10 cellular contexts compared by ENCODE assay signal in genomic region chr3:5160926-5161858, GRCh38. TPM values are rescaled to one million over a fixed set of nuclear protein-coding genes. Genes with fewer than 3 reads are reported as not detected.
DNase-seq lines count a peak whose midpoint lies in the region; ATAC-seq, FAIRE-seq and TF ChIP-seq lines count a peak whose summit lies in the region.
"Had no signal": no experiment of that assay in that cellular context is flagged by ENCODE, and none has a peak within 500 bp of the region (broad histone marks: within the 10 kb centered on the region; RNA-seq: fewer than 3 reads in every experiment).

No MANE protein-coding gene starts in this region.

- TF ChIP-seq CTCF in left lung (IDR thresholded peaks at IDR 0.05), result no peak

- peaks cover 62% of the 10 kb centered on the region for H4K20me1 ChIP-seq in BLaER1

- intact Hi-C loops in left lung (cut with DNase I), result no loop called here

- TF ChIP-seq POLR2A in GM12891 (IDR thresholded peaks at IDR 0.05; ENCODE audit: low read depth, low read length), result no peak

- no peak overlapping the region for H3K9ac ChIP-seq in BLaER1

- H3K4me3 ChIP-seq in BLaER1 (no peak overlapping the region), left lung (no peak overlapping the region)

- peak overlapping the region; percentile 49 for H3K4me2 ChIP-seq in BLaER1

- peaks cover 25% of the 10 kb centered on the region for H3K4me1 Mint-ChIP-seq in T-helper 2 cell treated with Interferon-gamma antibody and Interleukin-4, amounts not matched to agents 5 μg/mL and 100 μg/mL, for 36 hours (ENCODE audit: low read depth)

- H3K27me3 Mint-ChIP-seq in T-helper 2 cell treated with Interferon-gamma antibody and Interleukin-4, amounts not matched to agents 5 μg/mL and 100 μg/mL, for 36 hours (ENCODE audit: low read depth), result no peaks in the 10 kb centered on the region

- H3K27me3 ChIP-seq in BLaER1 (no peaks in the 10 kb centered on the region), left lung (no peaks in the 10 kb centered on the region)

- H3K27ac Mint-ChIP-seq in T-helper 2 cell treated with Interferon-gamma antibody and Interleukin-4, amounts not matched to agents 5 μg/mL and 100 μg/mL, for 36 hours, result peak overlapping the region; percentile 13

- ATAC-seq in left lung, result peak; percentile 88
- ATAC-seq in HG03565 (IDR thresholded peaks at IDR 0.05; ENCODE audit: unreplicated experiment), result no peak
- ATAC-seq: left colon had no signal

- H3K36me3 ChIP-seq in BLaER1 (peaks cover 33% of the 10 kb centered on the region), left lung (no peaks in the 10 kb centered on the region)

- no peak overlapping the region for H3K4me3 Mint-ChIP-seq in T-helper 2 cell treated with Interferon-gamma antibody and Interleukin-4, amounts not matched to agents 5 μg/mL and 100 μg/mL, for 36 hours

- H3K27ac ChIP-seq in BLaER1, result peak overlapping the region; percentile 37; the same call in 1 of the 2 replicates
- peak overlapping the region; percentile 31 to 63 for H3K27ac ChIP-seq in left lung

- no peaks in the 10 kb centered on the region for H3K9me3 ChIP-seq in BLaER1
- H3K9me3 ChIP-seq in left lung, result no peaks in the 10 kb centered on the region

- FAIRE-seq in GM12891 (lab: Jason Lieb, UNC) (peak; percentile 45), HTR-8/SVneo (lab: Jason Lieb, UNC) (no peak)

- DNase-seq in GM12891 (ENCODE audit: insufficient read length, low spot score) (no peak), left lung (no peak), HTR-8/SVneo (ENCODE audit: insufficient read length, low spot score) (no peak), superior temporal gyrus (ENCODE audit: extremely low spot score) (no peak), NCI-H1105 treated with DMSO at 0.1 percent for 48 hours (lab: John Stamatoyannopoulos, UW) (no peak)
- DNase-seq in T-helper 2 cell treated with Interferon-gamma antibody and Interleukin-4, amounts not matched to agents 5 μg/mL and 100 μg/mL, for 36 hours (ENCODE audit: low spot score), result peak; percentile 23
- DNase-seq: left colon, NCI-H2081 treated with DMSO at 0.1 percent for 48 hours had no signal

- no peaks in the 10 kb centered on the region for H3K9me3 Mint-ChIP-seq in T-helper 2 cell treated with Interferon-gamma antibody and Interleukin-4, amounts not matched to agents 5 μg/mL and 100 μg/mL, for 36 hours

- H3K36me3 Mint-ChIP-seq in T-helper 2 cell treated with Interferon-gamma antibody and Interleukin-4, amounts not matched to agents 5 μg/mL and 100 μg/mL, for 36 hours (ENCODE audit: low read depth), result peaks cover under 1% of the 10 kb centered on the region

- H3K4me1 ChIP-seq in BLaER1 (peaks cover 26% of the 10 kb centered on the region), left lung (peaks cover 0 to 57% of the 10 kb centered on the region in 2 donors)

TF ChIP-seq in GM12891, 5 proteins besides CTCF, POLR2A, EP300 and RAD21:
- TF ChIP-seq PAX5 (IDR thresholded peaks at IDR 0.05; ENCODE audit: insufficient read depth, low read length, severe bottlenecking), result no peak
- TF ChIP-seq TAF1 (IDR thresholded peaks at IDR 0.05; ENCODE audit: low read depth, low read length), result no peak
- no peak for TF ChIP-seq POLR2AphosphoS5 (IDR thresholded peaks at IDR 0.05; ENCODE audit: low read depth, low read length)
- no peak for TF ChIP-seq POU2F2 (IDR thresholded peaks at IDR 0.05; ENCODE audit: low read depth, low read length)
- TF ChIP-seq SPI1 (IDR thresholded peaks at IDR 0.05; ENCODE audit: low read depth, low read length), result no peak
TF ChIP-seq in GM12891: peak in this region for 0.

RNA-seq across cellular contexts. Expression of gene EDEM1, which starts 26.3 kb away (rescaled TPM):
- 25.5 TPM for polyA plus RNA-seq in GM12891 (2012; ENCODE audit: low read depth, missing spikeins)
- total RNA-seq in left lung, result 100 to 1,000 TPM; 103 to 104 TPM

RNA-seq across cellular contexts. Expression of gene ARL8B, which starts 39.1 kb away (rescaled TPM):
- polyA plus RNA-seq in GM12891 (2012; ENCODE audit: low read depth, missing spikeins), result 33.2 TPM
- total RNA-seq in left lung, result 10 to 100 TPM; 81.0 to 93.9 TPM
